ENCODE assay signal across 15 cellular contexts in the genomic region with DNA sequence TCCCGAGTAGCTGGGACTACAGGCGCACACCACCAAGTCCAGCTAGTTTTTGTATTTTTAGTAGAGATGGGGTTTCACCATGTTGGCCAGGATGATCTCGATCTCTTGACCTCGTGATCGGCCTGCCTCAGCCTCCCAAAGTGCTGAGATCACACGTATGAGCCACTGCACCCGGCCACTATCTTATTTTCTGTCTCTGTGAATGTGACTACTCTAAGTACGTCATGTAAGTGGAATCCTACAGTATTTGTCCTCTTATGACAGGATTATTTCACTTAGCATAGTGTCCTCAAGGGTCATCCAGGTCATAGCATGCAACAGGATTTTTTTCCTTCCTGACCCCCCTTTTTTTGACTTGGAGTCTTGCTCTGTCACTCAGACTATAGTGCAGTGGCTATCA. TPM values are rescaled to one million over a fixed set of nuclear protein-coding genes. Genes with fewer than 3 reads are reported as not detected.
DNase-seq lines count a peak whose midpoint lies in the region; ATAC-seq and TF ChIP-seq lines count a peak whose summit lies in the region.
"Had no signal": no experiment of that assay in that cellular context is flagged by ENCODE, and none has a peak within 500 bp of the region (broad histone marks: within the 10 kb centered on the region; RNA-seq: fewer than 3 reads in every experiment).

No MANE protein-coding gene starts in this region.

- no peak for DNase-seq in activated naive CD4-positive, alpha-beta T cell treated with anti-CD3 and anti-CD28 coated beads, Interleukin-2, amount 10 ng/mL, durations not matched to agents 7 days and 5 days
- no peak for DNase-seq in activated naive CD4-positive, alpha-beta T cell treated with Interleukin-2 at 50 U/mL for 16 hours
- DNase-seq in activated naive CD8-positive, alpha-beta T cell treated with anti-CD3 and anti-CD28 coated beads, Interleukin-2, amount 50 U/mL, for 24 hours = no peak
- DNase-seq in neural crest cell (ENCODE audit: low read depth, low spot score) = no peak
- DNase-seq in activated T-cell treated with anti-CD3 and anti-CD28 coated beads, Interleukin-2, amount 50 U/mL, for 4 hours = no peak
- no peak for DNase-seq in NCI-H345 treated with DMSO at 0.1 percent for 48 hours (lab: John Stamatoyannopoulos, UW; ENCODE audit: unreplicated experiment)
- DNase-seq: CD8-positive, alpha-beta T cell; COR-L47; DMS153; DMS79 treated with DMSO at 0.1 percent for 48 hours; EL; GOT3; H9 had no signal

- no peaks in the 10 kb centered on the region for H3K9me3 Mint-ChIP-seq in activated naive CD4-positive, alpha-beta T cell treated with anti-CD3 and anti-CD28 coated beads, Interleukin-2, amount 10 ng/mL, durations not matched to agents 7 days and 5 days
- no peaks in the 10 kb centered on the region for H3K9me3 Mint-ChIP-seq in activated naive CD8-positive, alpha-beta T cell treated with anti-CD3 and anti-CD28 coated beads, Interleukin-2, amount 50 U/mL, for 24 hours
- H3K9me3 Mint-ChIP-seq in neural crest cell = no peaks in the 10 kb centered on the region
- H3K9me3 Mint-ChIP-seq in activated T-cell treated with anti-CD3 and anti-CD28 coated beads, Interleukin-2, amount 50 U/mL, for 4 hours = no peaks in the 10 kb centered on the region
- H3K9me3 Mint-ChIP-seq: CD8-positive, alpha-beta T cell; H9 had no signal

- no peak for ATAC-seq in activated naive CD8-positive, alpha-beta T cell treated with anti-CD3 and anti-CD28 coated beads, Interleukin-2, amount 50 U/mL, for 24 hours
- ATAC-seq in HG02759 (IDR thresholded peaks at IDR 0.05; ENCODE audit: unreplicated experiment) = no peak
- ATAC-seq in activated T-cell treated with anti-CD3 and anti-CD28 coated beads, Interleukin-2, amount 50 U/mL, for 4 hours = no peak
- ATAC-seq: CD8-positive, alpha-beta T cell had no signal

- H3K4me1 Mint-ChIP-seq in activated naive CD4-positive, alpha-beta T cell treated with anti-CD3 and anti-CD28 coated beads, Interleukin-2, amount 10 ng/mL, durations not matched to agents 7 days and 5 days = peaks cover 15% of the 10 kb centered on the region
- H3K4me1 Mint-ChIP-seq in activated naive CD8-positive, alpha-beta T cell treated with anti-CD3 and anti-CD28 coated beads, Interleukin-2, amount 50 U/mL, for 24 hours = peaks cover 9% of the 10 kb centered on the region
- peaks cover 6% of the 10 kb centered on the region for H3K4me1 Mint-ChIP-seq in neural crest cell
- H3K4me1 Mint-ChIP-seq in activated T-cell treated with anti-CD3 and anti-CD28 coated beads, Interleukin-2, amount 50 U/mL, for 4 hours (ENCODE audit: low read depth) = peaks cover 6% of the 10 kb centered on the region

- no peaks in the 10 kb centered on the region for H3K27me3 Mint-ChIP-seq in activated naive CD4-positive, alpha-beta T cell treated with anti-CD3 and anti-CD28 coated beads, Interleukin-2, amount 10 ng/mL, durations not matched to agents 7 days and 5 days
- no peaks in the 10 kb centered on the region for H3K27me3 Mint-ChIP-seq in activated naive CD8-positive, alpha-beta T cell treated with anti-CD3 and anti-CD28 coated beads, Interleukin-2, amount 50 U/mL, for 24 hours
- no peaks in the 10 kb centered on the region for H3K27me3 Mint-ChIP-seq in neural crest cell (ENCODE audit: low read depth)
- H3K27me3 Mint-ChIP-seq in activated T-cell treated with anti-CD3 and anti-CD28 coated beads, Interleukin-2, amount 50 U/mL, for 4 hours (ENCODE audit: low read depth) = no peaks in the 10 kb centered on the region

- peak overlapping the region; percentile 3 for H3K27ac Mint-ChIP-seq in activated naive CD4-positive, alpha-beta T cell treated with anti-CD3 and anti-CD28 coated beads, Interleukin-2, amount 10 ng/mL, durations not matched to agents 7 days and 5 days
- peak overlapping the region; percentile 22 for H3K27ac Mint-ChIP-seq in activated naive CD8-positive, alpha-beta T cell treated with anti-CD3 and anti-CD28 coated beads, Interleukin-2, amount 50 U/mL, for 24 hours
- H3K27ac Mint-ChIP-seq in neural crest cell (ENCODE audit: unreplicated experiment) = peak overlapping the region; percentile 89
- H3K27ac Mint-ChIP-seq: CD8-positive, alpha-beta T cell; H9 had no signal

- no peak for TF ChIP-seq CTCF in neural crest cell (conservative IDR thresholded peaks at IDR 0.05)

- H3K4me3 Mint-ChIP-seq in activated naive CD4-positive, alpha-beta T cell treated with anti-CD3 and anti-CD28 coated beads, Interleukin-2, amount 10 ng/mL, durations not matched to agents 7 days and 5 days = no peak overlapping the region
- no peak overlapping the region for H3K4me3 Mint-ChIP-seq in activated naive CD8-positive, alpha-beta T cell treated with anti-CD3 and anti-CD28 coated beads, Interleukin-2, amount 50 U/mL, for 24 hours
- H3K4me3 Mint-ChIP-seq in neural crest cell = no peak overlapping the region
- H3K4me3 Mint-ChIP-seq in activated T-cell treated with anti-CD3 and anti-CD28 coated beads, Interleukin-2, amount 50 U/mL, for 4 hours = no peak overlapping the region
- H3K4me3 Mint-ChIP-seq: CD14-positive monocyte; CD8-positive, alpha-beta T cell; H9 had no signal

- H3K36me3 Mint-ChIP-seq in activated naive CD4-positive, alpha-beta T cell treated with anti-CD3 and anti-CD28 coated beads, Interleukin-2, amount 10 ng/mL, durations not matched to agents 7 days and 5 days = peaks cover 7% of the 10 kb centered on the region
- no peaks in the 10 kb centered on the region for H3K36me3 Mint-ChIP-seq in activated naive CD8-positive, alpha-beta T cell treated with anti-CD3 and anti-CD28 coated beads, Interleukin-2, amount 50 U/mL, for 24 hours (ENCODE audit: low read depth)
- no peaks in the 10 kb centered on the region for H3K36me3 Mint-ChIP-seq in neural crest cell (ENCODE audit: low read depth)
- no peaks in the 10 kb centered on the region for H3K36me3 Mint-ChIP-seq in activated T-cell treated with anti-CD3 and anti-CD28 coated beads, Interleukin-2, amount 50 U/mL, for 4 hours (ENCODE audit: insufficient read depth)
- H3K36me3 Mint-ChIP-seq: CD8-positive, alpha-beta T cell had no signal

- CTCF ChIA-PET in activated naive CD4-positive, alpha-beta T cell treated with anti-CD3 and anti-CD28 coated beads, Interleukin-2, amount 10 ng/mL, durations not matched to agents 7 days and 5 days (lab: Charles Lee) = no interaction called here

RNA-seq across cellular contexts. Expression of gene TMEM91, which starts 4.8 kb away (rescaled TPM):
- 6.6 and 7.8 TPM in 2 replicates for total RNA-seq in neural crest cell
- 1 to 10 TPM; 1.2 to 2.4 (median 1.5) TPM for total RNA-seq in activated T-cell treated with anti-CD3 and anti-CD28 coated beads, Interleukin-2, amount 50 U/mL, for 4 hours

RNA-seq across cellular contexts. Expression of gene B9D2, which starts 7.6 kb away (rescaled TPM):
- 11.7 and 13.8 TPM in 2 replicates for total RNA-seq in neural crest cell
- 1 to 10 TPM; 5.4 to 5.7 (median 5.7) TPM for total RNA-seq in activated T-cell treated with anti-CD3 and anti-CD28 coated beads, Interleukin-2, amount 50 U/mL, for 4 hours

RNA-seq across cellular contexts. Expression of gene TGFB1, which starts 17.8 kb away (rescaled TPM):
- total RNA-seq in neural crest cell = 2.2 and 3.1 TPM in 2 replicates
- 100 to 1,000 TPM; 134 to 168 (median 142) TPM for total RNA-seq in activated T-cell treated with anti-CD3 and anti-CD28 coated beads, Interleukin-2, amount 50 U/mL, for 4 hours

RNA-seq across cellular contexts. Expression of gene EXOSC5, which starts 25.6 kb away (rescaled TPM):
- total RNA-seq in neural crest cell = 16.8 and 20.3 TPM in 2 replicates
- total RNA-seq in activated T-cell treated with anti-CD3 and anti-CD28 coated beads, Interleukin-2, amount 50 U/mL, for 4 hours = 10 to 100 TPM; 86.3 to 95.5 (median 94.5) TPM

RNA-seq across cellular contexts. Expression of gene BCKDHA, which starts 26.1 kb away (rescaled TPM):
- total RNA-seq in neural crest cell = 6.8 and 10.3 TPM in 2 replicates
- 10 to 100 TPM; 23.7 to 29.1 (median 26.7) TPM for total RNA-seq in activated T-cell treated with anti-CD3 and anti-CD28 coated beads, Interleukin-2, amount 50 U/mL, for 4 hours

Comparison
In these comparisons a context has a peak if more than half of its experiments do, and no peak if none do; other contexts are left out.
1. H3K27ac Mint-ChIP-seq: peak in every context shown above with its lines; median percentile 89 in neural crest cell; 22 in activated naive CD8-positive, alpha-beta T cell treated with anti-CD3 and anti-CD28 coated beads, Interleukin-2, amount 50 U/mL, for 24 hours; 3 in activated naive CD4-positive, alpha-beta T cell treated with anti-CD3 and anti-CD28 coated beads, Interleukin-2, amount 10 ng/mL, durations not matched to agents 7 days and 5 days.
2. RNA of gene TGFB1, which starts 17.8 kb away (total RNA-seq): 134 to 168 TPM in activated T-cell treated with anti-CD3 and anti-CD28 coated beads, Interleukin-2, amount 50 U/mL, for 4 hours; 2.2 to 3.1 TPM in neural crest cell; every median in the first group is over 10 times any median in the second.